29 cellular contexts compared by ENCODE assay signal in the genomic region with DNA sequence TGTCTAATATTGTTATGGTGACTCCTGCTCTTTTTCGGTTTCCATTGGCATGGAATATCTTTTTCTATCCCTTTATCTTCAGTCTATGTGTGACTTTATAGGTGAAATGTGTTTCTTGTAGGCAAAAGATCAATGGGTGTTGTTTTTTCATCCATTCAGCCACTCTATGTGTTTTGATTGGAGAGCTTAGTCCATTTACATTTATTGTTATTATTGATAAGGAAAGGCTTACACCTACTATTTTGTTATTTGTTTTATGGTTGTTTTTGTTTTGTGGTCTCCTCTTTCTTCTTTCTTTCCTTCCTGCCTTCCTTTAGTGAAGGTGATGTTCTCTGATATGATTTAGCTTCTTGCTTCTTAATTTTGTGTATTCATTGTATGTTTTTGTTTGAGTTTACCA.
A peak's percentile ranks its signal among the peaks of the same experiment; 100 is the strongest.
DNase-seq lines count a peak whose midpoint lies in the region; ATAC-seq, FAIRE-seq and TF ChIP-seq lines count a peak whose summit lies in the region.
"Had no signal": no experiment of that assay in that cellular context is flagged by ENCODE, and none has a peak within 500 bp of the region (broad histone marks: within the 10 kb centered on the region; RNA-seq: fewer than 3 reads in every experiment).

No MANE protein-coding gene starts in this region.

- no TSS peak for BruUV-seq in K562 (replicated peaks; lab: Mats Ljungman, UMichigan)

- TF ChIP-seq CTCF in K562 (IDR thresholded peaks at IDR 0.05 in 2 of 3, conservative IDR thresholded peaks at IDR 0.05 in 1 of 3; ENCODE audit: insufficient read depth in 2 of 3, low read depth in 1 of 3, low read length in 3 of 3): no peak

- H3K9me3 ChIP-seq in K562 (replicated peaks; ENCODE audit: control insufficient read depth, insufficient read depth, low read depth, low read length): no peaks in the 10 kb centered on the region; the same call in 1 of the 2 replicates
- H3K9me3 ChIP-seq: BE2C had no signal

- no peaks in the 10 kb centered on the region for H3K4me1 ChIP-seq in K562 (replicated peaks in 1 of 2; ENCODE audit: control insufficient read depth in 2 of 2, insufficient read depth in 2 of 2, low read length in 2 of 2)
- H3K4me1 ChIP-seq: A549; BE2C; BLaER1; BLaER1 treated with 17β-estradiol and CSF1 and Interleukin-3, amounts not matched to agents 10 nM and 100 nM; Caco-2 had no signal

- WGBS in K562 (ENCODE audit: insufficient coverage, low coverage, missing lambda C conversion rate): 0% methylated on average over 1 of the region's 1 CpG

- no peaks in the 10 kb centered on the region for H4K20me1 ChIP-seq in K562 (replicated peaks; ENCODE audit: control insufficient read depth, insufficient read depth, low read length)
- H4K20me1 ChIP-seq: BLaER1; BLaER1 treated with 17β-estradiol and CSF1 and Interleukin-3, amounts not matched to agents 10 nM and 100 nM had no signal

- in situ Hi-C loops in K562 (cut with MboI): no loop called here

- H3K4me3 ChIP-seq in K562: no peak overlapping the region
- H3K4me3 ChIP-seq: A549; BLaER1; BLaER1 treated with 17β-estradiol and CSF1 and Interleukin-3, amounts not matched to agents 10 nM and 100 nM had no signal

- H3K9ac ChIP-seq in K562 (ENCODE audit: insufficient read depth in 1 of 2, low read depth in 2 of 2, low read length in 2 of 2): no peak overlapping the region
- H3K9ac ChIP-seq: BLaER1; BLaER1 treated with 17β-estradiol and CSF1 and Interleukin-3, amounts not matched to agents 10 nM and 100 nM had no signal

- H3K9me1 ChIP-seq in K562 (ENCODE audit: control insufficient read depth, insufficient read depth, low read length): no peaks in the 10 kb centered on the region

- no peak for TF ChIP-seq EP300 in K562 (IDR thresholded peaks at IDR 0.05; ENCODE audit: low read length)

- no peaks in the 10 kb centered on the region for H3K36me3 ChIP-seq in K562 (ENCODE audit: control insufficient read depth, insufficient read depth, low read length)
- H3K36me3 ChIP-seq: BE2C; BLaER1; BLaER1 treated with 17β-estradiol and CSF1 and Interleukin-3, amounts not matched to agents 10 nM and 100 nM had no signal

- intact Hi-C loops in K562 (cut with micrococcal nuclease): no loop called here

- H2AFZ ChIP-seq in K562 (ENCODE audit: low read depth, low read length): no peak overlapping the region

- DNase-seq in K562 (ENCODE audit: extremely low read depth in 1 of 4, low spot score in 3 of 4): no peak
- DNase-seq in SW480 (ENCODE audit: low spot score): no peak
- DNase-seq: 8988T; ACHN; AML-193; BE2C; C1 segment of cervical spinal cord; Caco-2; Calu3; CD4-positive, alpha-beta memory T cell; CD4-positive, alpha-beta T cell; CD4-positive, CD25-positive, alpha-beta regulatory T cell; CD8-positive, alpha-beta memory T cell; CD8-positive, alpha-beta T cell; COR-L47; DMS 273 treated with DMSO at 0.1 percent for 48 hours; DMS153; DMS53; DMS79; DMS79 treated with DMSO at 0.1 percent for 48 hours; DND-41; EL had no signal

- TF ChIP-seq POLR2A in K562 (conservative IDR thresholded peaks at IDR 0.05): no peak

- no peak overlapping the region for H3K27ac ChIP-seq in K562 (ENCODE audit: extremely low read depth, low read depth, low read length)
- H3K27ac ChIP-seq: 22Rv1; A549; BLaER1; BLaER1 treated with 17β-estradiol and CSF1 and Interleukin-3, amounts not matched to agents 10 nM and 100 nM; C4-2B had no signal

- H3K27me3 ChIP-seq in K562 (ENCODE audit: control insufficient read depth in 2 of 2, insufficient read depth in 2 of 2, low read length in 2 of 2): no peaks in the 10 kb centered on the region
- H3K27me3 ChIP-seq: BE2C; BLaER1; BLaER1 treated with 17β-estradiol and CSF1 and Interleukin-3, amounts not matched to agents 10 nM and 100 nM had no signal

- ATAC-seq in K562: no peak
- ATAC-seq: A549; CD8-positive, alpha-beta T cell had no signal

- POLR2A ChIA-PET in K562 (lab: Yijun Ruan, JAX): no interaction called here

- TF ChIP-seq RAD21 in K562 (CRISPR knock-in tag; conservative IDR thresholded peaks at IDR 0.05 in 1 of 2, IDR thresholded peaks at IDR 0.05 in 1 of 2): no peak

- no peak for FAIRE-seq in K562 (lab: Jason Lieb, UNC)
- FAIRE-seq: A204.1, A549, D721Med had no signal

- H3K4me2 ChIP-seq in K562 (ENCODE audit: insufficient read depth, low read length): no peak overlapping the region
- H3K4me2 ChIP-seq: A549; BLaER1; BLaER1 treated with 17β-estradiol and CSF1 and Interleukin-3, amounts not matched to agents 10 nM and 100 nM had no signal

- H3K79me2 ChIP-seq in K562 (ENCODE audit: control insufficient read depth, insufficient read depth, low read length): no peaks in the 10 kb centered on the region

- CTCF ChIA-PET in K562 (lab: Yijun Ruan, JAX; ENCODE audit: low intra/inter-chr PET ratio): no interaction called here

TF ChIP-seq in K562, 482 proteins besides CTCF, POLR2A, EP300 and RAD21:
- TF ChIP-seq ZNF507 (tag; conservative IDR thresholded peaks at IDR 0.05) (peak; percentile 92), ZNF431 (CRISPR knock-in tag; IDR thresholded peaks at IDR 0.05) (no peak)
